20 cellular contexts compared by ENCODE assay signal in genomic region chr1:197907846-197908616, GRCh38. TPM values are rescaled to one million over a fixed set of nuclear protein-coding genes. Genes with fewer than 3 reads are reported as not detected.
DNase-seq lines count a peak whose midpoint lies in the region; ATAC-seq, FAIRE-seq and TF ChIP-seq lines count a peak whose summit lies in the region.
"Had no signal": no experiment of that assay in that cellular context is flagged by ENCODE, and none has a peak within 500 bp of the region (broad histone marks: within the 10 kb centered on the region; RNA-seq: fewer than 3 reads in every experiment).

No MANE protein-coding gene starts in this region.

- H4K20me1 ChIP-seq in Loucy (ENCODE audit: insufficient read depth, low read length, poor library complexity, severe bottlenecking) (no peaks in the 10 kb centered on the region), K562 (replicated peaks; ENCODE audit: control insufficient read depth, insufficient read depth, low read length) (no peaks in the 10 kb centered on the region), osteoblast (ENCODE audit: insufficient read depth, low read length) (no peaks in the 10 kb centered on the region), SK-N-SH (ENCODE audit: insufficient read depth) (no peaks in the 10 kb centered on the region)

- no peaks in the 10 kb centered on the region for H3K79me2 ChIP-seq in Loucy (ENCODE audit: insufficient read depth, low read length)
- no peaks in the 10 kb centered on the region for H3K79me2 ChIP-seq in K562 (ENCODE audit: control insufficient read depth, insufficient read depth, low read length)
- no peaks in the 10 kb centered on the region for H3K79me2 ChIP-seq in osteoblast (ENCODE audit: insufficient read depth, low read length)
- 0 out of 2 replicates have a peak, but pooled peaks cover 4% of the 10 kb centered on the region for H3K79me2 ChIP-seq in SK-N-SH (ENCODE audit: insufficient read depth)

- H3K4me3 Mint-ChIP-seq in activated T-cell treated with anti-CD3 and anti-CD28 coated beads, Interleukin-2, amount 50 U/mL, for 72 hours: peak overlapping the region; percentile 67 to 79
- H3K4me3 Mint-ChIP-seq in activated T-cell treated with anti-CD3 and anti-CD28 coated beads, Interleukin-2, amount 50 U/mL, for 4 hours: no peak overlapping the region
- H3K4me3 Mint-ChIP-seq: CD8-positive, alpha-beta T cell had no signal

- no peaks in the 10 kb centered on the region for H3K9me3 Mint-ChIP-seq in activated T-cell treated with anti-CD3 and anti-CD28 coated beads, Interleukin-2, amount 50 U/mL, for 72 hours
- no peaks in the 10 kb centered on the region for H3K9me3 Mint-ChIP-seq in activated T-cell treated with anti-CD3 and anti-CD28 coated beads, Interleukin-2, amount 50 U/mL, for 4 hours
- H3K9me3 Mint-ChIP-seq: CD8-positive, alpha-beta T cell had no signal

- in situ Hi-C loops in K562 (cut with MboI): no loop called here

- peak overlapping the region; percentile 52 for H2AFZ ChIP-seq in Loucy (ENCODE audit: low read length)
- peak overlapping the region; percentile 50; the same call in 1 of the 2 replicates for H2AFZ ChIP-seq in K562 (ENCODE audit: low read depth, low read length)
- no peak overlapping the region for H2AFZ ChIP-seq in osteoblast (ENCODE audit: low read length)
- H2AFZ ChIP-seq in SK-N-SH (ENCODE audit: low read depth): no peak overlapping the region

- no peak overlapping the region for H3K9ac ChIP-seq in Loucy (ENCODE audit: low read depth, low read length, poor library complexity, severe bottlenecking)
- H3K9ac ChIP-seq in K562 (ENCODE audit: insufficient read depth in 1 of 2, low read depth in 2 of 2, low read length in 2 of 2): no peak overlapping the region
- H3K9ac ChIP-seq in SK-N-SH: no peak overlapping the region
- H3K9ac ChIP-seq: KMS-11 had no signal

- H3K4me1 ChIP-seq in Loucy (ENCODE audit: insufficient read depth, low read length, poor library complexity, severe bottlenecking) (peaks cover 14% of the 10 kb centered on the region), K562 (replicated peaks in 1 of 2; ENCODE audit: control insufficient read depth in 2 of 2, insufficient read depth in 2 of 2, low read length in 2 of 2) (peaks cover 4 to 13% of the 10 kb centered on the region in 2 experiments; a peak in 3 of 5 replicates), osteoblast (ENCODE audit: insufficient read depth, low read length) (peaks cover 22% of the 10 kb centered on the region), breast epithelium (peaks cover 0 to 26% of the 10 kb centered on the region in 2 donors), SK-N-SH (ENCODE audit: control insufficient read depth in 1 of 2, insufficient read depth in 2 of 2, low read depth in 1 of 2, low read length in 1 of 2) (peaks cover 0 to 11% of the 10 kb centered on the region in 2 experiments; a peak in 2 of 4 replicates)

- BruUV-seq in K562 (replicated peaks; lab: Mats Ljungman, UMichigan): no TSS peak

- H3F3A ChIP-seq in Loucy (ENCODE audit: low read depth) (no peaks in the 10 kb centered on the region; the same call in 1 of the 2 replicates), SK-N-SH (replicated peaks; ENCODE audit: insufficient read depth) (peaks cover 4% of the 10 kb centered on the region)

- peaks cover 99% of the 10 kb centered on the region for H3K27me3 Mint-ChIP-seq in activated T-cell treated with anti-CD3 and anti-CD28 coated beads, Interleukin-2, amount 50 U/mL, for 72 hours (ENCODE audit: low read depth)
- H3K27me3 Mint-ChIP-seq in activated T-cell treated with anti-CD3 and anti-CD28 coated beads, Interleukin-2, amount 50 U/mL, for 4 hours (ENCODE audit: low read depth): peaks cover 89% of the 10 kb centered on the region

- TF ChIP-seq RAD21 in K562 (CRISPR knock-in tag; conservative IDR thresholded peaks at IDR 0.05 in 1 of 2, IDR thresholded peaks at IDR 0.05 in 1 of 2) (no peak), SK-N-SH (IDR thresholded peaks at IDR 0.05; ENCODE audit: low read length) (no peak)

- H3K9me2 ChIP-seq in Loucy (replicated peaks; ENCODE audit: low read depth, low read length): no peaks in the 10 kb centered on the region
- H3K9me2 ChIP-seq in SK-N-SH: no peaks in the 10 kb centered on the region

- H3K9me3 ChIP-seq in Loucy (ENCODE audit: insufficient read depth, low read depth, low read length) (no peaks in the 10 kb centered on the region), K562 (replicated peaks; ENCODE audit: control insufficient read depth, insufficient read depth, low read depth, low read length) (no peaks in the 10 kb centered on the region), osteoblast (ENCODE audit: low read depth, low read length) (no peaks in the 10 kb centered on the region), breast epithelium (no peaks in the 10 kb centered on the region), SK-N-SH (no peaks in the 10 kb centered on the region)
- H3K9me3 ChIP-seq: MG63 had no signal

- CTCF ChIA-PET in K562 (lab: Yijun Ruan, JAX; ENCODE audit: low intra/inter-chr PET ratio): no interaction called here
- CTCF ChIA-PET in SK-N-SH (lab: Yijun Ruan, JAX): interaction anchor here (1.1 to 1.3 kb wide), 3 partner anchors 7 to 17 kb away, joined by 3 to 6 read pairs (median 4); no protein-coding TSS in a partner anchor

- H3K4me1 Mint-ChIP-seq in activated T-cell treated with anti-CD3 and anti-CD28 coated beads, Interleukin-2, amount 50 U/mL, for 72 hours (ENCODE audit: low read depth): peaks cover 64% of the 10 kb centered on the region
- peaks cover 47% of the 10 kb centered on the region for H3K4me1 Mint-ChIP-seq in activated T-cell treated with anti-CD3 and anti-CD28 coated beads, Interleukin-2, amount 50 U/mL, for 4 hours (ENCODE audit: low read depth)

- no peaks in the 10 kb centered on the region for H3K9me1 ChIP-seq in K562 (ENCODE audit: control insufficient read depth, insufficient read depth, low read length)

- no peak for DNase-seq in activated T-cell treated with anti-CD3 and anti-CD28 coated beads, Interleukin-2, amount 50 U/mL, for 72 hours
- DNase-seq in activated T-cell treated with anti-CD3 and anti-CD28 coated beads, Interleukin-2, amount 50 U/mL, for 4 hours: no peak
- DNase-seq in K562 (ENCODE audit: extremely low read depth in 1 of 4, low spot score in 3 of 4): no peak
- DNase-seq in osteoblast (ENCODE audit: insufficient read length, low spot score, missing footprints): no peak
- DNase-seq in NCI-H524 treated with DMSO at 0.1 percent for 48 hours (lab: John Stamatoyannopoulos, UW): no peak
- no peak for DNase-seq in breast epithelium (ENCODE audit: low spot score in 2 of 2)
- no peak for DNase-seq in SK-N-SH
- DNase-seq: CD8-positive, alpha-beta T cell; DMS79; HCEC 1CT; NCI-H1105; NCI-H1694; NCI-H526; SHP77 had no signal

- H3K36me3 Mint-ChIP-seq in activated T-cell treated with anti-CD3 and anti-CD28 coated beads, Interleukin-2, amount 50 U/mL, for 72 hours (ENCODE audit: insufficient read depth in 2 of 2): peaks cover 0 to under 1% of the 10 kb centered on the region in 2 donors
- H3K36me3 Mint-ChIP-seq in activated T-cell treated with anti-CD3 and anti-CD28 coated beads, Interleukin-2, amount 50 U/mL, for 4 hours (ENCODE audit: insufficient read depth): no peaks in the 10 kb centered on the region

- H3K27ac Mint-ChIP-seq in activated T-cell treated with anti-CD3 and anti-CD28 coated beads, Interleukin-2, amount 50 U/mL, for 72 hours: no peak overlapping the region
- H3K27ac Mint-ChIP-seq: CD8-positive, alpha-beta T cell had no signal

- no peak for ATAC-seq in activated T-cell treated with anti-CD3 and anti-CD28 coated beads, Interleukin-2, amount 50 U/mL, for 72 hours (replicated peaks in 1 of 2)
- no peak for ATAC-seq in activated T-cell treated with anti-CD3 and anti-CD28 coated beads, Interleukin-2, amount 50 U/mL, for 4 hours
- ATAC-seq in K562: no peak
- ATAC-seq: CD8-positive, alpha-beta T cell had no signal

- no peak for TF ChIP-seq CTCF in Loucy (conservative IDR thresholded peaks at IDR 0.05; ENCODE audit: low read length)
- no peak for TF ChIP-seq CTCF in K562 (IDR thresholded peaks at IDR 0.05 in 2 of 3, conservative IDR thresholded peaks at IDR 0.05 in 1 of 3; ENCODE audit: insufficient read depth in 2 of 3, low read depth in 1 of 3, low read length in 3 of 3)
- TF ChIP-seq CTCF in osteoblast (IDR thresholded peaks at IDR 0.05; ENCODE audit: extremely low read depth, low read depth, low read length): no peak
- no peak for TF ChIP-seq CTCF in breast epithelium (IDR thresholded peaks at IDR 0.05)
- no peak for TF ChIP-seq CTCF in SK-N-SH (IDR thresholded peaks at IDR 0.05)

- H3K27me3 ChIP-seq in Loucy (ENCODE audit: insufficient read depth, low read length, poor library complexity, severe bottlenecking) (no peaks in the 10 kb centered on the region), K562 (ENCODE audit: control insufficient read depth in 2 of 2, insufficient read depth in 2 of 2, low read length in 2 of 2) (peaks cover 34 to 53% of the 10 kb centered on the region in 2 experiments), osteoblast (ENCODE audit: insufficient read depth, low read length) (peaks cover 52% of the 10 kb centered on the region), breast epithelium (peaks cover 12 to 58% of the 10 kb centered on the region in 2 donors), SK-N-SH (ENCODE audit: insufficient read depth) (no peaks in the 10 kb centered on the region)

- no peak for FAIRE-seq in K562 (lab: Jason Lieb, UNC)
- FAIRE-seq: D721Med had no signal

- POLR2A ChIA-PET in K562 (lab: Yijun Ruan, JAX) (interaction anchor here (0.9 kb wide), 1 partner anchor 9 kb away, joined by 4 read pairs; the partner anchor contains the start of gene LHX9), SK-N-SH (lab: Yijun Ruan, JAX) (no interaction called here)

- TF ChIP-seq POLR2A in K562 (conservative IDR thresholded peaks at IDR 0.05) (no peak), breast epithelium (IDR thresholded peaks at IDR 0.05) (no peak)

- intact Hi-C loops in K562 (cut with micrococcal nuclease): no loop called here
- intact Hi-C loops in breast epithelium (cut with DNase I; ENCODE audit: low total_unique reads): no loop called here

- H3K27ac ChIP-seq in K562 (ENCODE audit: extremely low read depth, low read depth, low read length) (no peak overlapping the region), osteoblast (ENCODE audit: low read depth, low read length) (no peak overlapping the region), breast epithelium (no peak overlapping the region), SK-N-SH (ENCODE audit: low read depth in 2 of 2, low read length in 1 of 2) (no peak overlapping the region)
- H3K27ac ChIP-seq: KMS-11 had no signal

- WGBS in K562 (ENCODE audit: insufficient coverage, low coverage, missing lambda C conversion rate): 14% methylated on average over 3 of the region's 3 CpGs
- WGBS in SK-N-SH (ENCODE audit: low lambda C conversion rate): 60% methylated on average over 3 of the region's 3 CpGs

- TF ChIP-seq EP300 in K562 (IDR thresholded peaks at IDR 0.05; ENCODE audit: low read length) (no peak), SK-N-SH (IDR thresholded peaks at IDR 0.05; ENCODE audit: borderline replicate concordance in 1 of 2, low read depth in 1 of 2, low read length in 1 of 2) (no peak)

- H3K36me3 ChIP-seq in Loucy (ENCODE audit: insufficient read depth, low read length) (no peaks in the 10 kb centered on the region), K562 (ENCODE audit: control insufficient read depth, insufficient read depth, low read length) (no peaks in the 10 kb centered on the region), osteoblast (ENCODE audit: insufficient read depth, low read length) (no peaks in the 10 kb centered on the region), breast epithelium (no peaks in the 10 kb centered on the region), SK-N-SH (replicated peaks in 1 of 2; ENCODE audit: control insufficient read depth in 1 of 2, insufficient read depth in 2 of 2, low read length in 1 of 2) (no peaks in the 10 kb centered on the region)
- H3K36me3 ChIP-seq: MG63 had no signal

- H3K4me2 ChIP-seq in Loucy (ENCODE audit: low read depth, low read length, poor library complexity, severe bottlenecking): peak overlapping the region; percentile 67
- H3K4me2 ChIP-seq in K562 (ENCODE audit: insufficient read depth, low read length): no peak overlapping the region
- peak overlapping the region; percentile 62 for H3K4me2 ChIP-seq in osteoblast (ENCODE audit: insufficient read depth, low read length)
- H3K4me2 ChIP-seq in SK-N-SH: no peak overlapping the region
- H3K4me2 ChIP-seq: KMS-11 had no signal

- H3K4me3 ChIP-seq in Loucy (ENCODE audit: low read length, poor library complexity, severe bottlenecking) (peak overlapping the region; percentile 64), K562 (no peak overlapping the region), osteoblast (ENCODE audit: insufficient read depth, low read length) (no peak overlapping the region), breast epithelium (no peak overlapping the region), SK-N-SH (ENCODE audit: low read depth in 2 of 2, low read length in 1 of 2) (no peak overlapping the region)

RNA-seq across cellular contexts. Expression of gene C1orf53, which starts 5.6 kb away (rescaled TPM):
- not detected for total RNA-seq in activated T-cell treated with anti-CD3 and anti-CD28 coated beads, Interleukin-2, amount 50 U/mL, for 72 hours
- total RNA-seq in activated T-cell treated with anti-CD3 and anti-CD28 coated beads, Interleukin-2, amount 50 U/mL, for 4 hours: 1 to 10 TPM in 2 of 3 donors, under 1 TPM in 1; 0.68 to 2.5 (median 2.4) TPM
- not detected in 2 replicates for total RNA-seq in K562 (2011; cell fraction: chromatin; rRNA removed; ENCODE audit: low replicate concordance)
- total RNA-seq in K562 (2011; cell fraction: nucleolus; rRNA removed): not detected in 2 replicates
- total RNA-seq in K562 (2011; cell fraction: nucleoplasm; rRNA removed): not detected in 2 replicates
- 0.45 and 3.1 TPM in 2 replicates for total RNA-seq in K562 (2014; rRNA removed)
- 0.73 and 1.6 TPM in 2 replicates for total RNA-seq in K562 (2014; rRNA removed; fragmentation: Illumina TruSeq; extraction: Trizol)
- 3.0 and 3.2 TPM in 2 replicates for total RNA-seq in K562 (2015; rRNA removed; fragmentation: Illumina TruSeq; extraction: Trizol)
- total RNA-seq in K562 (2021): 1.5 and 1.9 TPM in 2 replicates
- 0.65 and 2.3 TPM in 2 replicates for polyA plus RNA-seq in K562 (2011; rRNA removed)
- polyA plus RNA-seq in K562 (2011; cell fraction: cytosol; rRNA removed): 0.81 and 1.6 TPM in 2 replicates
- polyA plus RNA-seq in K562 (2011; cell fraction: nucleus; rRNA removed): not detected in 2 replicates
- 3.0 and 5.0 TPM in 2 replicates for polyA plus RNA-seq in K562 (2012)
- 0.31 and 0.96 TPM in 2 replicates for polyA plus RNA-seq in K562 (2014; fragmentation: Illumina TruSeq; extraction: Trizol)
- polyA plus RNA-seq in K562 (2014; fragmentation: Nextera tagmentation; extraction: Ambion mirVana): 1 to 10 TPM; 1.8 to 2.5 TPM
- polyA plus RNA-seq in K562 (2014; rRNA removed): 3.2 and 5.8 TPM in 2 replicates
- 1.1 TPM in 1 of 2 replicates, not detected in the other for polyA minus RNA-seq in K562 (2011; rRNA and poly(A)+ RNA removed)
- not detected in 2 replicates for polyA minus RNA-seq in K562 (2011; cell fraction: cytosol; rRNA and poly(A)+ RNA removed)
- polyA minus RNA-seq in K562 (2011; cell fraction: nucleus; rRNA and poly(A)+ RNA removed): not detected in 2 replicates
- 6.5 and 9.7 TPM in 2 replicates for total RNA-seq in osteoblast
- 1 to 10 TPM; 2.0 to 2.6 (median 2.6) TPM for total RNA-seq in breast epithelium
- 22.9 and 24.9 TPM in 2 replicates for polyA plus RNA-seq in SK-N-SH (2012; rRNA removed)
- 29.8 and 34.4 TPM in 2 replicates for polyA plus RNA-seq in SK-N-SH (2012; cell fraction: cytosol; rRNA removed)
- polyA plus RNA-seq in SK-N-SH (2012; cell fraction: nucleus; rRNA removed): 7.0 and 12.2 TPM in 2 replicates
- total RNA-seq: CD8-positive, alpha-beta T cell had no signal

RNA-seq across cellular contexts. Expression of gene LHX9, which starts 9.1 kb away (rescaled TPM):
- under 1 TPM in 1 of 2 donors, not detected in 1; 0.02 TPM for total RNA-seq in activated T-cell treated with anti-CD3 and anti-CD28 coated beads, Interleukin-2, amount 50 U/mL, for 72 hours
- total RNA-seq in activated T-cell treated with anti-CD3 and anti-CD28 coated beads, Interleukin-2, amount 50 U/mL, for 4 hours: not detected
- not detected in 2 replicates for total RNA-seq in K562 (2011; cell fraction: chromatin; rRNA removed; ENCODE audit: low replicate concordance)
- total RNA-seq in K562 (2011; cell fraction: nucleolus; rRNA removed): not detected in 2 replicates
- total RNA-seq in K562 (2011; cell fraction: nucleoplasm; rRNA removed): not detected in 2 replicates
- total RNA-seq in K562 (2014; rRNA removed) (not detected in 2 replicates), K562 (2014; rRNA removed; fragmentation: Illumina TruSeq; extraction: Trizol) (not detected in 2 replicates), K562 (2015; rRNA removed; fragmentation: Illumina TruSeq; extraction: Trizol) (0.04 TPM in 1 of 2 replicates, not detected in the other), K562 (2021) (not detected in 2 replicates), osteoblast (0.59 and 1.8 TPM in 2 replicates), breast epithelium (not detected)
- polyA plus RNA-seq in K562 (2011; rRNA removed) (not detected in 2 replicates), K562 (2014; fragmentation: Illumina TruSeq; extraction: Trizol) (not detected in 2 replicates), K562 (2014; fragmentation: Nextera tagmentation; extraction: Ambion mirVana) (under 1 TPM; 0.03 TPM), K562 (2014; rRNA removed) (0.21 TPM in 1 of 2 replicates, not detected in the other), SK-N-SH (2012; rRNA removed) (7.3 and 8.1 TPM in 2 replicates)
- not detected in 2 replicates for polyA plus RNA-seq in K562 (2011; cell fraction: cytosol; rRNA removed)
- polyA plus RNA-seq in K562 (2011; cell fraction: nucleus; rRNA removed): not detected in 2 replicates
- polyA plus RNA-seq in K562 (2012): 0.04 and 0.37 TPM in 2 replicates
- polyA minus RNA-seq in K562 (2011; rRNA and poly(A)+ RNA removed): not detected in 2 replicates
- not detected in 2 replicates for polyA minus RNA-seq in K562 (2011; cell fraction: cytosol; rRNA and poly(A)+ RNA removed)
- not detected in 2 replicates for polyA minus RNA-seq in K562 (2011; cell fraction: nucleus; rRNA and poly(A)+ RNA removed)
- polyA plus RNA-seq in SK-N-SH (2012; cell fraction: cytosol; rRNA removed): 4.1 and 5.6 TPM in 2 replicates
- 8.9 and 12.9 TPM in 2 replicates for polyA plus RNA-seq in SK-N-SH (2012; cell fraction: nucleus; rRNA removed)
- total RNA-seq: CD8-positive, alpha-beta T cell; G401; OCI-LY7 had no signal

Comparison
In these comparisons a context has a peak if more than half of its experiments do, and no peak if none do; other contexts are left out.
1. H2AFZ ChIP-seq: peak in Loucy (single experiment) and K562 (single experiment); none in osteoblast (single experiment) and SK-N-SH (single experiment).
2. H3K4me2 ChIP-seq: peak in Loucy (single experiment) and osteoblast (single experiment); none in K562 (single experiment) and SK-N-SH (single experiment).